11 cellular contexts compared by ENCODE assay signal in the genomic region with DNA sequence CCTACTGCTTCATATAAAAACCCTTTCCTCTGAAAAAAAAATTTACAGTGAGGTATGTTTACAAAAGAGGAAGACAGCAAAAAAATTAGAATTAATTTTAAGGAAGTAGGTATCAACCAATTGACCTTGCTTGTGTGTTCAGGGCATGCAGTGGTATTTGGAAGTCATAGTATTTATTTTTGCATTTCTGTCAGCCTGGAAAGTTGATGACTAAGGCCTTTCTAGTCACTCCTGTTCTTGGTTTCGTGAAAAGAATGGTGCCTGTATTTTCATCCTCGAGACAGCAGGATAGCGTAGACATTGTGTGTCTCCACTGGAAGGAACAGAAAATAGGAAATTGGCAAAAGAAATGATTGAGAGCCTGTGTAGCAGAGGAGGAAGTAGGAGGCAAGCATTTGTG. TPM values are rescaled to one million over a fixed set of nuclear protein-coding genes. Genes with fewer than 3 reads are reported as not detected.
A peak's percentile ranks its signal among the peaks of the same experiment; 100 is the strongest.
DNase-seq lines count a peak whose midpoint lies in the region; ATAC-seq and TF ChIP-seq lines count a peak whose summit lies in the region.
"Had no signal": no experiment of that assay in that cellular context is flagged by ENCODE, and none has a peak within 500 bp of the region (broad histone marks: within the 10 kb centered on the region; RNA-seq: fewer than 3 reads in every experiment).

No MANE protein-coding gene starts in this region.

- H3K27ac ChIP-seq in lung (ENCODE audit: low read depth in 1 of 2, low read length in 1 of 2) = peak overlapping the region in 1 of 2 donors; percentile 33

- no peaks in the 10 kb centered on the region for H3K36me3 ChIP-seq in lung (ENCODE audit: control insufficient read depth in 2 of 2, insufficient read depth in 2 of 2, low read length in 2 of 2)

- peak; percentile 37 for ATAC-seq in GM18498 (IDR thresholded peaks at IDR 0.05; ENCODE audit: unreplicated experiment)
- ATAC-seq in HG02759 (IDR thresholded peaks at IDR 0.05; ENCODE audit: unreplicated experiment) = peak; percentile 34
- peak; percentile 34 for ATAC-seq in lung (ENCODE audit: insufficient read depth, low FRiP score)
- ATAC-seq in activated CD4-positive, alpha-beta T cell treated with anti-CD3 and anti-CD28 coated beads for 36 hours = no peak
- ATAC-seq in effector memory CD8-positive, alpha-beta T cell (replicated peaks) = no peak
- ATAC-seq: Panc1 had no signal

- peaks cover 56% of the 10 kb centered on the region for H3K4me1 Mint-ChIP-seq in activated CD4-positive, alpha-beta T cell treated with anti-CD3 and anti-CD28 coated beads for 36 hours
- H3K4me1 Mint-ChIP-seq in endothelial cell (ENCODE audit: unreplicated experiment) = peaks cover 5% of the 10 kb centered on the region
- peaks cover 19 to 63% of the 10 kb centered on the region in 2 donors for H3K4me1 Mint-ChIP-seq in effector memory CD8-positive, alpha-beta T cell (ENCODE audit: low read depth in 2 of 2)

- no peaks in the 10 kb centered on the region for H3K27me3 ChIP-seq in lung (ENCODE audit: control insufficient read depth, insufficient read depth)

- no peak overlapping the region for H3K4me3 Mint-ChIP-seq in activated CD4-positive, alpha-beta T cell treated with anti-CD3 and anti-CD28 coated beads for 36 hours
- no peak overlapping the region for H3K4me3 Mint-ChIP-seq in endothelial cell (ENCODE audit: unreplicated experiment)
- H3K4me3 Mint-ChIP-seq in effector memory CD8-positive, alpha-beta T cell = no peak overlapping the region

- H3K27ac Mint-ChIP-seq in activated CD4-positive, alpha-beta T cell treated with anti-CD3 and anti-CD28 coated beads for 36 hours = no peak overlapping the region
- no peak overlapping the region for H3K27ac Mint-ChIP-seq in endothelial cell (ENCODE audit: unreplicated experiment)
- no peak overlapping the region for H3K27ac Mint-ChIP-seq in effector memory CD8-positive, alpha-beta T cell
- H3K27ac Mint-ChIP-seq: activated naive CD4-positive, alpha-beta T cell treated with anti-CD3 and anti-CD28 coated beads, Interleukin-2, amount 50 U/mL, for 72 hours had no signal

- TF ChIP-seq CTCF in lung (IDR thresholded peaks at IDR 0.05; ENCODE audit: control extremely low read depth, extremely low read depth) = no peak
- no peak for TF ChIP-seq CTCF in endothelial cell (IDR thresholded peaks at IDR 0.05; ENCODE audit: unreplicated experiment)

- no peaks in the 10 kb centered on the region for H3K9me3 Mint-ChIP-seq in activated CD4-positive, alpha-beta T cell treated with anti-CD3 and anti-CD28 coated beads for 36 hours (ENCODE audit: low read depth)
- H3K9me3 Mint-ChIP-seq in endothelial cell (ENCODE audit: unreplicated experiment) = no peaks in the 10 kb centered on the region
- H3K9me3 Mint-ChIP-seq in effector memory CD8-positive, alpha-beta T cell = no peaks in the 10 kb centered on the region

- H3K36me3 Mint-ChIP-seq in activated CD4-positive, alpha-beta T cell treated with anti-CD3 and anti-CD28 coated beads for 36 hours (ENCODE audit: low read depth) = peaks cover 5% of the 10 kb centered on the region
- no peaks in the 10 kb centered on the region for H3K36me3 Mint-ChIP-seq in endothelial cell (ENCODE audit: low read depth, unreplicated experiment)
- H3K36me3 Mint-ChIP-seq in effector memory CD8-positive, alpha-beta T cell (ENCODE audit: insufficient read depth) = no peaks in the 10 kb centered on the region
- H3K36me3 Mint-ChIP-seq: activated naive CD4-positive, alpha-beta T cell treated with anti-CD3 and anti-CD28 coated beads, Interleukin-2, amount 50 U/mL, for 72 hours had no signal

- DNase-seq in RPMI8226 (peak; percentile 48), lung (ENCODE audit: low spot score) (no peak), endothelial cell (ENCODE audit: low spot score) (no peak), activated gamma-delta T cell (lab: John Stamatoyannopoulos, UW) (no peak)
- no peak for DNase-seq in activated CD4-positive, alpha-beta T cell treated with anti-CD3 and anti-CD28 coated beads for 36 hours
- DNase-seq in effector memory CD8-positive, alpha-beta T cell = no peak
- DNase-seq: NCI-H187 had no signal

- H3K4me1 ChIP-seq in lung (ENCODE audit: control insufficient read depth in 2 of 2, insufficient read depth in 2 of 2, low read length in 2 of 2) = peaks cover 0 to 13% of the 10 kb centered on the region in 2 donors

- WGBS in lung, 2 donors = 33 to 49% methylated on average over 3 of the region's 3 CpGs

- CTCF ChIA-PET in activated CD4-positive, alpha-beta T cell treated with anti-CD3 and anti-CD28 coated beads for 36 hours (lab: Charles Lee) = interaction anchor here (1.2 kb wide), 1 partner anchor 13 kb away, joined by 3 read pairs; no protein-coding TSS in a partner anchor

- H3K9me3 ChIP-seq in lung (ENCODE audit: control insufficient read depth in 2 of 2, insufficient read depth in 1 of 2, low read length in 1 of 2) = no peaks in the 10 kb centered on the region

- H3K27me3 Mint-ChIP-seq in activated CD4-positive, alpha-beta T cell treated with anti-CD3 and anti-CD28 coated beads for 36 hours = no peaks in the 10 kb centered on the region
- peaks cover 3% of the 10 kb centered on the region for H3K27me3 Mint-ChIP-seq in endothelial cell (ENCODE audit: unreplicated experiment)
- no peaks in the 10 kb centered on the region for H3K27me3 Mint-ChIP-seq in effector memory CD8-positive, alpha-beta T cell

- no peak overlapping the region for H3K4me3 ChIP-seq in lung

- intact Hi-C loops in activated CD4-positive, alpha-beta T cell treated with anti-CD3 and anti-CD28 coated beads for 36 hours (cut with DNase I, micrococcal nuclease) = no loop called here

- POLR2A ChIA-PET in activated CD4-positive, alpha-beta T cell treated with anti-CD3 and anti-CD28 coated beads for 36 hours (lab: Charles Lee) = no interaction called here

RNA-seq across cellular contexts. Expression of gene SLC16A7, which starts 24.5 kb away (rescaled TPM):
- total RNA-seq in lung = 10 to 100 TPM; 16.0 to 22.9 TPM
- 1 to 10 TPM; 3.4 to 6.7 TPM for polyA plus RNA-seq in lung
- total RNA-seq in activated CD4-positive, alpha-beta T cell treated with anti-CD3 and anti-CD28 coated beads for 36 hours = 10 to 100 TPM; 33.0 to 34.8 TPM
- 14.6 TPM for total RNA-seq in endothelial cell (ENCODE audit: unreplicated experiment)

Comparison
In these comparisons a context has a peak if more than half of its experiments do, and no peak if none do; other contexts are left out.
1. ATAC-seq: peak in GM18498 (single experiment), HG02759 (single experiment) and lung (single experiment); none in activated CD4-positive, alpha-beta T cell treated with anti-CD3 and anti-CD28 coated beads for 36 hours (single experiment) and effector memory CD8-positive, alpha-beta T cell (single experiment).